7 cellular contexts compared by ENCODE assay signal in genomic region chr15:84401461-84401860, GRCh38.
DNase-seq lines count a peak whose midpoint lies in the region; ATAC-seq, FAIRE-seq and TF ChIP-seq lines count a peak whose summit lies in the region.
"Not testable (repeated sequence)": the region's sequence is repeated elsewhere in the genome, so short reads cannot be mapped to it uniquely, and the experiment has no call there.

No MANE protein-coding gene starts in this region.

- H3K4me3 Mint-ChIP-seq in H9; astrocyte (ENCODE audit: unreplicated experiment); endodermal cell: not testable (repeated sequence)

- WGBS in H9 (ENCODE audit: extremely low coverage, insufficient read length, low lambda C conversion rate) = no CpG with 5 or more reads among the region's 5 CpGs
- 80% methylated on average over 1 to 4 of the region's 5 CpGs for WGBS in endodermal cell (ENCODE audit: insufficient coverage in 1 of 2, insufficient read length in 1 of 2), 2 experiments
- 84 to 88% methylated on average over 4 to 5 of the region's 5 CpGs for WGBS in lung, 2 donors
- 91 to 94% (median 92%) methylated on average over 5 of the region's 5 CpGs for WGBS in ovary, 3 donors
- WGBS in testis, 2 donors = 97 to 100% methylated on average over 1 to 5 of the region's 5 CpGs

- H2BK120ac ChIP-seq in H9 (ENCODE audit: low read depth, low read length, poor library complexity, severe bottlenecking) = not testable (repeated sequence)

- H3K9me3 ChIP-seq in H9 (ENCODE audit: control insufficient read depth, low read depth, low read length); astrocyte (ENCODE audit: insufficient read depth, low read depth, low read length); endodermal cell (ENCODE audit: control insufficient read depth, low read length); right atrium auricular region; ovary; testis: not testable (repeated sequence)
- peaks cover 0 to 11% of the 10 kb centered on the region in 2 donors for H3K9me3 ChIP-seq in lung (ENCODE audit: control insufficient read depth in 2 of 2, insufficient read depth in 1 of 2, low read length in 1 of 2)

- H2AFZ ChIP-seq in H9 (ENCODE audit: low read length); astrocyte (ENCODE audit: low read depth, low read length): not testable (repeated sequence)

- not testable (repeated sequence) for FAIRE-seq in astrocyte (lab: Jason Lieb, UNC)

- not testable (repeated sequence) for H2BK20ac ChIP-seq in H9 (ENCODE audit: low read depth, low read length, poor library complexity, severe bottlenecking)

- H4K8ac ChIP-seq in H9 (replicated peaks; ENCODE audit: insufficient read length, low read depth, low read length) = not testable (repeated sequence)

- H3K27me3 ChIP-seq in H9 (ENCODE audit: insufficient read depth, low read length); astrocyte (ENCODE audit: insufficient read depth, low read length); endodermal cell (ENCODE audit: control insufficient read depth, insufficient read depth, low read length, poor library complexity, severe bottlenecking); right atrium auricular region; lung (ENCODE audit: control insufficient read depth, insufficient read depth); ovary; testis: not testable (repeated sequence)

- H4K20me1 ChIP-seq in H9 (ENCODE audit: control insufficient read depth, insufficient read depth, insufficient read length); astrocyte (ENCODE audit: insufficient read depth, low read length): not testable (repeated sequence)

- H3K79me1 ChIP-seq in H9 (ENCODE audit: insufficient read depth, low read depth, low read length, poor library complexity, severe bottlenecking) = not testable (repeated sequence)

- H4K5ac ChIP-seq in H9 (ENCODE audit: insufficient read length, low read depth, low read length) = not testable (repeated sequence)

- not testable (repeated sequence) for H3K27ac ChIP-seq in H9 (ENCODE audit: insufficient read length, low read depth, low read length); astrocyte (ENCODE audit: low read depth, low read length); endodermal cell (ENCODE audit: low read depth, low read length); right atrium auricular region; lung (ENCODE audit: low read depth in 1 of 2, low read length in 1 of 2); ovary; testis

- H2BK15ac ChIP-seq in H9 (ENCODE audit: low read depth, low read length) = not testable (repeated sequence)

- H4K91ac ChIP-seq in H9 (ENCODE audit: insufficient read length, low read depth, low read length) = not testable (repeated sequence)

- not testable (repeated sequence) for H3K4me1 ChIP-seq in H9 (ENCODE audit: insufficient read depth, low read length); astrocyte (ENCODE audit: insufficient read depth, low read length); endodermal cell (ENCODE audit: control insufficient read depth, insufficient read depth, low read length); right atrium auricular region; lung (ENCODE audit: control insufficient read depth in 2 of 2, insufficient read depth in 2 of 2, low read length in 2 of 2); ovary (ENCODE audit: insufficient read depth); testis

- H3K9me3 Mint-ChIP-seq in H9; astrocyte (ENCODE audit: unreplicated experiment); endodermal cell: not testable (repeated sequence)

- H2BK12ac ChIP-seq in H9 (ENCODE audit: insufficient read length, low read depth, low read length) = not testable (repeated sequence)

- H3K4me2 ChIP-seq in H9 (ENCODE audit: insufficient read depth, insufficient read length, low read length); astrocyte (ENCODE audit: low read length): not testable (repeated sequence)

- DNase-seq in H9 (peak; percentile 5), endodermal cell (peak; percentile 9), right atrium auricular region (ENCODE audit: low spot score) (peak; percentile 52), lung (ENCODE audit: low spot score) (peak; percentile 24), ovary (peak in 3 of 5 donors; percentile 1 to 34 (median 12)), testis (peak; percentile 4)
- not testable (repeated sequence) for DNase-seq in astrocyte (ENCODE audit: low read depth)

- not testable (repeated sequence) for H3K4ac ChIP-seq in H9 (ENCODE audit: low read depth, low read length)

- not testable (repeated sequence) for TF ChIP-seq EP300 in ovary (IDR thresholded peaks at IDR 0.05)

- not testable (repeated sequence) for ATAC-seq in lung (ENCODE audit: insufficient read depth, low FRiP score)

- H3K56ac ChIP-seq in H9 (ENCODE audit: insufficient read length, low read depth, low read length) = not testable (repeated sequence)

- TF ChIP-seq CTCF in H9 (conservative IDR thresholded peaks at IDR 0.05); astrocyte (IDR thresholded peaks at IDR 0.05; ENCODE audit: insufficient read depth, low read depth, low read length); endodermal cell (conservative IDR thresholded peaks at IDR 0.05); right atrium auricular region (IDR thresholded peaks at IDR 0.05); lung (IDR thresholded peaks at IDR 0.05; ENCODE audit: control extremely low read depth, extremely low read depth); ovary (IDR thresholded peaks at IDR 0.05); testis (IDR thresholded peaks at IDR 0.05): not testable (repeated sequence)

- not testable (repeated sequence) for H3K23ac ChIP-seq in H9 (ENCODE audit: insufficient read length, low read depth, low read length)

- H3K14ac ChIP-seq in H9 (ENCODE audit: insufficient read depth, low read length) = not testable (repeated sequence)

- TF ChIP-seq POLR2A in ovary (IDR thresholded peaks at IDR 0.05); testis (IDR thresholded peaks at IDR 0.05): not testable (repeated sequence)

- not testable (repeated sequence) for H2BK5ac ChIP-seq in H9 (ENCODE audit: insufficient read length, low read length)

- not testable (repeated sequence) for H3T11ph ChIP-seq in H9 (ENCODE audit: low read length)

- not testable (repeated sequence) for H2AK5ac ChIP-seq in H9 (ENCODE audit: insufficient read length, low read length)

- not testable (repeated sequence) for H3K4me1 Mint-ChIP-seq in H9; astrocyte (ENCODE audit: low read depth, unreplicated experiment); endodermal cell

- H3K79me2 ChIP-seq in H9 (ENCODE audit: insufficient read depth, low read length); astrocyte (ENCODE audit: insufficient read depth, low read length): not testable (repeated sequence)

- not testable (repeated sequence) for H3K9ac ChIP-seq in H9 (ENCODE audit: extremely low read depth, insufficient read length, low read length); astrocyte (ENCODE audit: low read length); endodermal cell (ENCODE audit: extremely low read depth, low read length, poor library complexity, severe bottlenecking)

- H3K23me2 ChIP-seq in H9 (ENCODE audit: insufficient read length, low read depth, low read length, poor library complexity, severe bottlenecking) = not testable (repeated sequence)

- not testable (repeated sequence) for H3K36me3 ChIP-seq in astrocyte (ENCODE audit: insufficient read depth, low read length); endodermal cell (ENCODE audit: control insufficient read depth, insufficient read depth, low read length); right atrium auricular region; lung (ENCODE audit: control insufficient read depth in 2 of 2, insufficient read depth in 2 of 2, low read length in 2 of 2); ovary; testis (ENCODE audit: low read depth, missing control alignments)

- not testable (repeated sequence) for H3K27ac Mint-ChIP-seq in H9, endodermal cell
- H3K27ac Mint-ChIP-seq in astrocyte (ENCODE audit: unreplicated experiment) = peak overlapping the region; percentile 71

- peaks cover 28% of the 10 kb centered on the region for H3K27me3 Mint-ChIP-seq in H9 (ENCODE audit: low read depth)
- peaks cover 32% of the 10 kb centered on the region for H3K27me3 Mint-ChIP-seq in astrocyte (ENCODE audit: low read depth, unreplicated experiment)
- H3K27me3 Mint-ChIP-seq in endodermal cell (ENCODE audit: insufficient read depth) = peaks cover 11% of the 10 kb centered on the region

- intact Hi-C loops in ovary (cut with DNase I); testis (cut with DNase I; ENCODE audit: low total_unique reads): not testable (repeated sequence)

- not testable (repeated sequence) for H3K18ac ChIP-seq in H9 (ENCODE audit: insufficient read length, low read depth, low read length)

- H3K4me3 ChIP-seq in astrocyte (ENCODE audit: insufficient read depth, low read depth, low read length); endodermal cell (ENCODE audit: low read length); right atrium auricular region; lung; ovary; testis: not testable (repeated sequence)

- not testable (repeated sequence) for H3K36me3 Mint-ChIP-seq in H9 (ENCODE audit: insufficient read depth in 1 of 3, low read depth in 3 of 3); endodermal cell (ENCODE audit: low read depth)
- H3K36me3 Mint-ChIP-seq in astrocyte (ENCODE audit: low read depth, unreplicated experiment) = peaks cover 25% of the 10 kb centered on the region
